Comparison of ENCODE assay signal across 15 cellular contexts in genomic region chr11:118142081-118142480, GRCh38. TPM values are rescaled to one million over a fixed set of nuclear protein-coding genes. Genes with fewer than 3 reads are reported as not detected.
DNase-seq lines count a peak whose midpoint lies in the region; ATAC-seq and TF ChIP-seq lines count a peak whose summit lies in the region.
"Had no signal": no experiment of that assay in that cellular context is flagged by ENCODE, and none has a peak within 500 bp of the region (broad histone marks: within the 10 kb centered on the region; RNA-seq: fewer than 3 reads in every experiment).

No MANE protein-coding gene starts in this region.

- no peak for TF ChIP-seq RAD21 in IMR-90 (IDR thresholded peaks at IDR 0.05; ENCODE audit: low read length)

- no peak overlapping the region for H3K4ac ChIP-seq in IMR-90 (ENCODE audit: low read depth, low read length)
- no peak overlapping the region for H3K4ac ChIP-seq in mesenchymal stem cell (ENCODE audit: low read depth in 1 of 2, low read length in 2 of 2)

- no peak for ATAC-seq in IMR-90 (ENCODE audit: low read depth)
- ATAC-seq in HG02571 (IDR thresholded peaks at IDR 0.05; ENCODE audit: unreplicated experiment), result no peak
- no peak for ATAC-seq in HG03439 (IDR thresholded peaks at IDR 0.05; ENCODE audit: unreplicated experiment)
- ATAC-seq in HG03280 (IDR thresholded peaks at IDR 0.05; ENCODE audit: unreplicated experiment), result no peak
- ATAC-seq: Panc1, psoas muscle had no signal

- dilution Hi-C loops in IMR-90 (cut with HindIII; ENCODE audit: low sequenced_read_pairs, unreplicated experiment), result no loop called here
- dilution Hi-C loops in mammary epithelial cell (cut with HindIII; ENCODE audit: low sequenced_read_pairs), result no loop called here

- TF ChIP-seq CTCF in IMR-90 (conservative IDR thresholded peaks at IDR 0.05; ENCODE audit: low read depth, low read length) (no peak), mammary epithelial cell (conservative IDR thresholded peaks at IDR 0.05 in 1 of 2, IDR thresholded peaks at IDR 0.05 in 1 of 2; ENCODE audit: extremely low read depth in 1 of 2, insufficient read depth in 1 of 2, low read depth in 1 of 2, low read length in 2 of 2) (no peak)

- no peak overlapping the region for H3K18ac ChIP-seq in IMR-90 (ENCODE audit: low read depth, low read length)
- H3K18ac ChIP-seq in mesenchymal stem cell (ENCODE audit: low read depth in 1 of 2, low read length in 2 of 2), result no peak overlapping the region

- H3K27ac ChIP-seq in IMR-90 (ENCODE audit: insufficient read depth, low read length) (no peak overlapping the region), mammary epithelial cell (ENCODE audit: insufficient read depth, low read depth, low read length) (no peak overlapping the region), mesenchymal stem cell (ENCODE audit: low read length, poor library complexity, severe bottlenecking) (no peak overlapping the region)
- H3K27ac ChIP-seq: psoas muscle had no signal

- H3K79me2 ChIP-seq in mammary epithelial cell (ENCODE audit: insufficient read depth, low read length), result no peaks in the 10 kb centered on the region

- intact Hi-C loops in IMR-90 (cut with micrococcal nuclease) (no loop called here), mammary epithelial cell (cut with micrococcal nuclease) (loop anchor here (5.0 to 10.0 kb wide), 3 partner anchors 65 to 513 kb away; partner anchors contain the start of gene TMPRSS4)

- H2BK120ac ChIP-seq in IMR-90 (ENCODE audit: low read depth, low read length) (no peak overlapping the region), mesenchymal stem cell (ENCODE audit: low read depth, low read length) (no peak overlapping the region)

- H4K91ac ChIP-seq in IMR-90 (ENCODE audit: insufficient read depth, low read depth, low read length), result no peak overlapping the region
- H4K91ac ChIP-seq in mesenchymal stem cell (ENCODE audit: low read length), result no peak overlapping the region

- no peak for TF ChIP-seq POLR2A in IMR-90 (IDR thresholded peaks at IDR 0.05; ENCODE audit: low read depth, low read length)

- H2BK5ac ChIP-seq in IMR-90 (ENCODE audit: low read depth, low read length, poor library complexity, severe bottlenecking), result no peak overlapping the region
- no peak overlapping the region for H2BK5ac ChIP-seq in mesenchymal stem cell (ENCODE audit: low read depth, low read length, poor library complexity, severe bottlenecking)

- H2AFZ ChIP-seq in IMR-90 (replicated peaks; ENCODE audit: low read length, poor library complexity) (no peak overlapping the region), mammary epithelial cell (ENCODE audit: low read depth, low read length) (no peak overlapping the region), mesenchymal stem cell (ENCODE audit: low read depth, low read length) (no peak overlapping the region)

- H3K36me3 ChIP-seq in IMR-90 (ENCODE audit: control insufficient read depth, insufficient read depth, low read length) (no peaks in the 10 kb centered on the region), mammary epithelial cell (ENCODE audit: insufficient read depth, low read length) (no peaks in the 10 kb centered on the region), mesenchymal stem cell (ENCODE audit: control insufficient read depth in 1 of 2, insufficient read depth in 2 of 2, low read depth in 1 of 2, low read length in 2 of 2) (no peaks in the 10 kb centered on the region)
- H3K36me3 ChIP-seq: BE2C had no signal

- H2BK20ac ChIP-seq in IMR-90 (ENCODE audit: low read depth, low read length), result no peak overlapping the region

- no peaks in the 10 kb centered on the region for H3K79me1 ChIP-seq in IMR-90 (ENCODE audit: low read depth in 1 of 2, low read length in 2 of 2)
- H3K79me1 ChIP-seq in mesenchymal stem cell (replicated peaks; ENCODE audit: low read length, poor library complexity, severe bottlenecking), result no peaks in the 10 kb centered on the region

- 67% methylated on average over 1 of the region's 2 CpGs; no CpG with 5 or more reads in 1 of the 2 experiments for WGBS in IMR-90 (ENCODE audit: extremely low coverage in 2 of 2, insufficient read length in 1 of 2), 2 experiments
- 20% methylated on average over 2 of the region's 2 CpGs for WGBS in mammary epithelial cell (ENCODE audit: low coverage, missing lambda C conversion rate)
- WGBS in mesenchymal stem cell, result 47% methylated on average over 2 of the region's 2 CpGs

- no TSS peak for BruUV-seq in IMR-90 (replicated peaks; lab: Mats Ljungman, UMichigan)
- no TSS peak for BruUV-seq in mammary epithelial cell (replicated peaks; lab: Mats Ljungman, UMichigan)

- H2BK12ac ChIP-seq in mesenchymal stem cell (ENCODE audit: low read length in 2 of 2), result no peak overlapping the region

- no peak overlapping the region for H2AK9ac ChIP-seq in IMR-90 (replicated peaks; ENCODE audit: low read depth, low read length, poor library complexity)

- H3K4me3 ChIP-seq in IMR-90 (ENCODE audit: insufficient read depth, low read depth, low read length) (no peak overlapping the region), mammary epithelial cell (replicated peaks in 1 of 3; ENCODE audit: insufficient read depth in 1 of 3, low read depth in 2 of 3, low read length in 3 of 3) (no peak overlapping the region), mesenchymal stem cell (ENCODE audit: insufficient read depth in 1 of 2, low read depth in 1 of 2, low read length in 2 of 2) (no peak overlapping the region)
- H3K4me3 ChIP-seq: psoas muscle had no signal

- H3K23ac ChIP-seq in IMR-90 (ENCODE audit: low read depth, low read length), result no peak overlapping the region
- H3K23ac ChIP-seq in mesenchymal stem cell (ENCODE audit: low read length in 2 of 2), result no peak overlapping the region

- no peak overlapping the region for H4K5ac ChIP-seq in IMR-90 (ENCODE audit: low read depth, low read length)

- H3K9me1 ChIP-seq in IMR-90 (ENCODE audit: insufficient read depth, low read length), result no peaks in the 10 kb centered on the region

- H3K4me2 ChIP-seq in IMR-90 (ENCODE audit: low read depth, low read length), result no peak overlapping the region
- no peak overlapping the region for H3K4me2 ChIP-seq in mammary epithelial cell (ENCODE audit: insufficient read depth, low read depth, low read length)
- no peak overlapping the region for H3K4me2 ChIP-seq in mesenchymal stem cell (ENCODE audit: low read length, poor library complexity, severe bottlenecking)

- H3K14ac ChIP-seq in IMR-90 (replicated peaks; ENCODE audit: low read depth, low read length), result no peak overlapping the region
- no peak overlapping the region for H3K14ac ChIP-seq in mesenchymal stem cell (ENCODE audit: low read length in 2 of 2)

- CTCF ChIA-PET in IMR-90 (lab: Yijun Ruan, JAX), result interaction anchor here (1.5 kb wide), 1 partner anchor 30 kb away, joined by 4 read pairs; no protein-coding TSS in a partner anchor
- CTCF ChIA-PET in mammary epithelial cell (lab: Charles Lee; ENCODE audit: low non-redundant PET), result interaction anchor here (0.6 kb wide), 1 partner anchor 109 kb away, joined by 3 read pairs; no protein-coding TSS in a partner anchor

- no peaks in the 10 kb centered on the region for H3K4me1 ChIP-seq in IMR-90 (ENCODE audit: control insufficient read depth, insufficient read depth, low read length)
- H3K4me1 ChIP-seq in mammary epithelial cell (ENCODE audit: insufficient read depth, low read length), result peaks cover 30% of the 10 kb centered on the region
- H3K4me1 ChIP-seq in mesenchymal stem cell (ENCODE audit: control insufficient read depth, insufficient read depth, low read depth, low read length), result peaks cover 7% of the 10 kb centered on the region
- H3K4me1 ChIP-seq: BE2C, psoas muscle had no signal

- H3K9me3 ChIP-seq in IMR-90 (ENCODE audit: control insufficient read depth, insufficient read depth, low read length) (no peaks in the 10 kb centered on the region), mammary epithelial cell (replicated peaks; ENCODE audit: insufficient read depth, low read length) (no peaks in the 10 kb centered on the region), mesenchymal stem cell (ENCODE audit: control insufficient read depth, low read length) (no peaks in the 10 kb centered on the region)
- H3K9me3 ChIP-seq: BE2C, psoas muscle had no signal

- H2BK15ac ChIP-seq in IMR-90 (ENCODE audit: low read depth, low read length) (no peak overlapping the region), mesenchymal stem cell (ENCODE audit: low read depth, poor library complexity, severe bottlenecking) (no peak overlapping the region)

- peak; percentile 35 for DNase-seq in Daoy (ENCODE audit: low read depth)
- DNase-seq in IMR-90, result no peak
- peak; percentile 84 for DNase-seq in mammary epithelial cell
- peak; percentile 7 for DNase-seq in mesenchymal stem cell
- DNase-seq in activated CD4-positive, alpha-beta T cell treated with anti-CD3 and anti-CD28 coated beads, Interleukin-2, amount 50 U/mL, for 48 hours, result no peak
- DNase-seq: activated CD4-positive, alpha-beta T cell treated with anti-CD3 and anti-CD28 coated beads for 1 hour; BE2C; DMS79; KG1; T-helper 1 cell had no signal

- H3K27me3 ChIP-seq in IMR-90 (ENCODE audit: control insufficient read depth, insufficient read depth, low read length) (peaks cover 25% of the 10 kb centered on the region), mammary epithelial cell (ENCODE audit: insufficient read depth, low read length) (no peaks in the 10 kb centered on the region), mesenchymal stem cell (ENCODE audit: control insufficient read depth in 1 of 2, insufficient read depth in 1 of 2, low read length in 2 of 2) (peaks cover 84 to 96% of the 10 kb centered on the region in 2 experiments)

- POLR2A ChIA-PET in IMR-90 (lab: Charles Lee; ENCODE audit: unreplicated experiment), result interaction anchor here (0.5 kb wide), 1 partner anchor 11 kb away, joined by 5 read pairs; no protein-coding TSS in a partner anchor

- H2AK5ac ChIP-seq in IMR-90 (ENCODE audit: low read depth, low read length), result no peak overlapping the region
- no peak overlapping the region for H2AK5ac ChIP-seq in mesenchymal stem cell (ENCODE audit: low read length, severe bottlenecking)

- H4K20me1 ChIP-seq in IMR-90 (ENCODE audit: insufficient read depth, low read length), result no peaks in the 10 kb centered on the region
- no peaks in the 10 kb centered on the region for H4K20me1 ChIP-seq in mammary epithelial cell (ENCODE audit: insufficient read depth, low read length)

- H4K8ac ChIP-seq in IMR-90 (ENCODE audit: low read depth in 2 of 2, low read length in 2 of 2) (no peak overlapping the region), mesenchymal stem cell (ENCODE audit: low read length) (no peak overlapping the region)

- H3K56ac ChIP-seq in IMR-90 (ENCODE audit: extremely low read depth, insufficient read depth, low read length), result no peak overlapping the region

- no peak overlapping the region for H3K9ac ChIP-seq in IMR-90 (ENCODE audit: low read depth, low read length)
- H3K9ac ChIP-seq in mammary epithelial cell (ENCODE audit: insufficient read depth, low read length), result no peak overlapping the region
- H3K9ac ChIP-seq in mesenchymal stem cell (ENCODE audit: low read length), result no peak overlapping the region

- in situ Hi-C loops in IMR-90 (cut with MboI; ENCODE audit: low sequenced_read_pairs), result loop anchor here (10.0 kb wide), 1 partner anchor 213 kb away; the partner anchor contains the start of gene UBE4A
- in situ Hi-C loops in mammary epithelial cell (cut with MboI; ENCODE audit: low sequenced_read_pairs in 2 of 2), result loop anchor here in 1 of 2 donors (10.0 kb wide), 1 partner anchor 423 kb away; the partner anchor contains the start of gene IFT46

RNA-seq across cellular contexts. Expression of gene SCN4B, which starts 10.5 kb away (rescaled TPM):
- 0.57 and 1.2 TPM in 2 replicates for total RNA-seq in Daoy (2014; rRNA removed; shearing (Covaris generic))
- total RNA-seq in IMR-90 (2012; rRNA removed) (under 0.01 and 0.18 TPM in 2 replicates), mammary epithelial cell (10 to 100 TPM in 1 of 2 donors, 1 to 10 TPM in 1; 6.5 to 11.5 TPM)
- polyA plus RNA-seq in IMR-90 (2012; rRNA removed) (0.33 and 0.44 TPM in 2 replicates), mammary epithelial cell (4.5 TPM)
- 0.12 and 0.30 TPM in 2 replicates for polyA plus RNA-seq in IMR-90 (2012; cell fraction: cytosol; rRNA removed)
- polyA plus RNA-seq in IMR-90 (2012; cell fraction: nucleus; rRNA removed; ENCODE audit: low replicate concordance), result 0.59 and 0.63 TPM in 2 replicates
- polyA minus RNA-seq in mammary epithelial cell, result 12.9 TPM
- 0.01 TPM for polyA plus RNA-seq in mesenchymal stem cell (2013, experiment 1 of 2)
- not detected for polyA plus RNA-seq in mesenchymal stem cell (2013, experiment 2 of 2)

RNA-seq across cellular contexts. Expression of gene SCN2B, which starts 34.4 kb away (rescaled TPM):
- total RNA-seq in Daoy (2014; rRNA removed; shearing (Covaris generic)), result not detected in 2 replicates
- total RNA-seq in IMR-90 (2012; rRNA removed) (under 0.01 TPM in 2 replicates), mammary epithelial cell (1 to 10 TPM in 1 of 2 donors, under 1 TPM in 1; 0.99 to 1.8 TPM)
- polyA plus RNA-seq in IMR-90 (2012; rRNA removed) (0.05 and 0.10 TPM in 2 replicates), mammary epithelial cell (0.43 TPM)
- 0.04 TPM in 2 replicates for polyA plus RNA-seq in IMR-90 (2012; cell fraction: cytosol; rRNA removed)
- 0.01 TPM in 2 replicates for polyA plus RNA-seq in IMR-90 (2012; cell fraction: nucleus; rRNA removed; ENCODE audit: low replicate concordance)
- not detected for polyA minus RNA-seq in mammary epithelial cell
- polyA plus RNA-seq in mesenchymal stem cell (2013, experiment 1 of 2), result 0.01 TPM
- 0.01 TPM for polyA plus RNA-seq in mesenchymal stem cell (2013, experiment 2 of 2)

RNA-seq across cellular contexts. Expression of gene SMIM35, which starts 55.3 kb away (rescaled TPM):
- total RNA-seq in Daoy (2014; rRNA removed; shearing (Covaris generic)), result not detected in 2 replicates
- total RNA-seq in IMR-90 (2012; rRNA removed) (not detected in 2 replicates), mammary epithelial cell (not detected)
- polyA plus RNA-seq in IMR-90 (2012; rRNA removed) (not detected in 2 replicates), mammary epithelial cell (not detected)
- polyA plus RNA-seq in IMR-90 (2012; cell fraction: cytosol; rRNA removed), result not detected in 2 replicates
- polyA plus RNA-seq in IMR-90 (2012; cell fraction: nucleus; rRNA removed; ENCODE audit: low replicate concordance), result not detected in 2 replicates
- polyA minus RNA-seq in mammary epithelial cell, result not detected
- not detected for polyA plus RNA-seq in mesenchymal stem cell (2013, experiment 1 of 2)
- polyA plus RNA-seq in mesenchymal stem cell (2013, experiment 2 of 2), result not detected
- polyA plus RNA-seq: psoas muscle had no signal

Comparison
In these comparisons a context has a peak if more than half of its experiments do, and no peak if none do; other contexts are left out.
1. DNase-seq: peak in Daoy (single experiment), mammary epithelial cell (single experiment) and mesenchymal stem cell (single experiment); none in IMR-90 (single experiment) and activated CD4-positive, alpha-beta T cell treated with anti-CD3 and anti-CD28 coated beads, Interleukin-2, amount 50 U/mL, for 48 hours (0 of 2).